In the genomic region with DNA sequence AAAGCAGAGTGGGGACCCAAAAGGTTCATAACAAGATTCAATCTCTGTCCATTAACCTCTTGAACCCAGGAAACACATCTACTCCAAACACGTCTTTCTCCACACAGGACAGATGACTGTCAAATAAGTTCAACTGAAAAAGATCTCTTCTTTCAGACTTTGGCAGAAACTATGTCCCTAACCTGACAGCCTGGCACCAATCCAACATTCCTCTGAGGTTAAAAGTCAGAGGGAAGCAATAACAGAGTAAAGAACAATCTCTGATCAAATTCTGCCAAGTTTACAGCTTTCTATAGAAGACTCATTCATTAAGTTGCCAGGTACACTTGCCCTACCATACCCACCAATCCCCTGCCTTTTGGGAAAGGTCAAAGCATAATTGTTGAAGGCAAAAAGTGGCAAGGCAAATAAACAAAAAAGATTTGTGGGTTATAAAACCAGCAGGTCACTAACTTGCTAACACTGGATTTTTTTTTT, we compare ENCODE assay signal across 1 cellular context.
TF ChIP-seq lines count a peak whose summit lies in the region.

No MANE protein-coding gene starts in this region.

TF ChIP-seq in K562, 482 proteins besides CTCF, POLR2A, EP300 and RAD21:
- TF ChIP-seq, protein P1, sequence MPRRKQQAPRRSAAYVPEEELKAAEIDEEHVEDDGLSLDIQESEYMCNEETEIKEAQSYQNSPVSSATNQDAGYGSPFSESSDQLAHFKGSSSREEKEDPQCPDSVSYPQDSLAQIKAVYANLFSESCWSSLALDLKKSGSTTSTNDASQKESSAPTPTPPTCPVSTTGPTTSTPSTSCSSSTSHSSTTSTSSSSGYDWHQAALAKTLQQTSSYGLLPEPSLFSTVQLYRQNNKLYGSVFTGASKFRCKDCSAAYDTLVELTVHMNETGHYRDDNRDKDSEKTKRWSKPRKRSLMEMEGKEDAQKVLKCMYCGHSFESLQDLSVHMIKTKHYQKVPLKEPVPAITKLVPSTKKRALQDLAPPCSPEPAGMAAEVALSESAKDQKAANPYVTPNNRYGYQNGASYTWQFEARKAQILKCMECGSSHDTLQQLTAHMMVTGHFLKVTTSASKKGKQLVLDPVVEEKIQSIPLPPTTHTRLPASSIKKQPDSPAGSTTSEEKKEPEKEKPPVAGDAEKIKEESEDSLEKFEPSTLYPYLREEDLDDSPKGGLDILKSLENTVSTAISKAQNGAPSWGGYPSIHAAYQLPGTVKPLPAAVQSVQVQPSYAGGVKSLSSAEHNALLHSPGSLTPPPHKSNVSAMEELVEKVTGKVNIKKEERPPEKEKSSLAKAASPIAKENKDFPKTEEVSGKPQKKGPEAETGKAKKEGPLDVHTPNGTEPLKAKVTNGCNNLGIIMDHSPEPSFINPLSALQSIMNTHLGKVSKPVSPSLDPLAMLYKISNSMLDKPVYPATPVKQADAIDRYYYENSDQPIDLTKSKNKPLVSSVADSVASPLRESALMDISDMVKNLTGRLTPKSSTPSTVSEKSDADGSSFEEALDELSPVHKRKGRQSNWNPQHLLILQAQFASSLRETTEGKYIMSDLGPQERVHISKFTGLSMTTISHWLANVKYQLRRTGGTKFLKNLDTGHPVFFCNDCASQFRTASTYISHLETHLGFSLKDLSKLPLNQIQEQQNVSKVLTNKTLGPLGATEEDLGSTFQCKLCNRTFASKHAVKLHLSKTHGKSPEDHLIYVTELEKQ (CRISPR knock-in tag; IDR thresholded peaks at IDR 0.05), result no peak
- TF ChIP-seq NFE2L1 (tag; IDR thresholded peaks at IDR 0.05; ENCODE audit: borderline replicate concordance, low read depth), result no peak
- peak; percentile 80 for TF ChIP-seq NFIC (IDR thresholded peaks at IDR 0.05)
- TF ChIP-seq, protein P2, sequence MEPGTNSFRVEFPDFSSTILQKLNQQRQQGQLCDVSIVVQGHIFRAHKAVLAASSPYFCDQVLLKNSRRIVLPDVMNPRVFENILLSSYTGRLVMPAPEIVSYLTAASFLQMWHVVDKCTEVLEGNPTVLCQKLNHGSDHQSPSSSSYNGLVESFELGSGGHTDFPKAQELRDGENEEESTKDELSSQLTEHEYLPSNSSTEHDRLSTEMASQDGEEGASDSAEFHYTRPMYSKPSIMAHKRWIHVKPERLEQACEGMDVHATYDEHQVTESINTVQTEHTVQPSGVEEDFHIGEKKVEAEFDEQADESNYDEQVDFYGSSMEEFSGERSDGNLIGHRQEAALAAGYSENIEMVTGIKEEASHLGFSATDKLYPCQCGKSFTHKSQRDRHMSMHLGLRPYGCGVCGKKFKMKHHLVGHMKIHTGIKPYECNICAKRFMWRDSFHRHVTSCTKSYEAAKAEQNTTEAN (CRISPR knock-in tag; IDR thresholded peaks at IDR 0.05), result no peak
- 0 out of 2 replicates have a peak, but pooled peaks have one; percentile 4 for TF ChIP-seq TEAD2 (tag; IDR thresholded peaks at IDR 0.05)
